In genomic region chr19:36106441-36106840, GRCh38 we compare ENCODE assay signal across 20 cellular contexts. TPM values are rescaled to one million over a fixed set of nuclear protein-coding genes. Genes with fewer than 3 reads are reported as not detected.
DNase-seq lines count a peak whose midpoint lies in the region; ATAC-seq and TF ChIP-seq lines count a peak whose summit lies in the region.
"Had no signal": no experiment of that assay in that cellular context is flagged by ENCODE, and none has a peak within 500 bp of the region (broad histone marks: within the 10 kb centered on the region; RNA-seq: fewer than 3 reads in every experiment).

No MANE protein-coding gene starts in this region.

- TF ChIP-seq EP300 in transverse colon (IDR thresholded peaks at IDR 0.05; ENCODE audit: low read depth) = no peak

- H3K27me3 ChIP-seq in GM23338 (ENCODE audit: insufficient read depth) (no peaks in the 10 kb centered on the region), left ventricle myocardium inferior (ENCODE audit: low read depth) (no peaks in the 10 kb centered on the region), transverse colon (no peaks in the 10 kb centered on the region)

- H2AFZ ChIP-seq in GM23338 = no peak overlapping the region

- no peaks in the 10 kb centered on the region for H3K9me3 Mint-ChIP-seq in activated naive CD4-positive, alpha-beta T cell treated with anti-CD3 and anti-CD28 coated beads, Interleukin-2, amount 50 U/mL, for 72 hours
- H3K9me3 Mint-ChIP-seq in GM23338 = no peaks in the 10 kb centered on the region
- H3K9me3 Mint-ChIP-seq: CD14-positive monocyte, IgD-negative memory B cell had no signal

- ATAC-seq in activated naive CD4-positive, alpha-beta T cell treated with anti-CD3 and anti-CD28 coated beads, Interleukin-2, amount 50 U/mL, for 72 hours = peak in 1 of 2 donors; percentile 8
- ATAC-seq in GM23338 (no peak), HG02970 (IDR thresholded peaks at IDR 0.05; ENCODE audit: low FRiP score, unreplicated experiment) (no peak)

- H3K27ac Mint-ChIP-seq in activated naive CD4-positive, alpha-beta T cell treated with anti-CD3 and anti-CD28 coated beads, Interleukin-2, amount 50 U/mL, for 72 hours = peak overlapping the region; percentile 24 to 81
- H3K27ac Mint-ChIP-seq in GM23338 = peak overlapping the region; percentile 68

- no peaks in the 10 kb centered on the region; the same call in 1 of the 2 replicates for H4K20me1 ChIP-seq in GM23338 (replicated peaks; ENCODE audit: insufficient read depth)

- no peak overlapping the region for H3K4me2 ChIP-seq in GM23338

- no peaks in the 10 kb centered on the region for H3K9me3 ChIP-seq in left ventricle myocardium inferior (replicated peaks)
- no peaks in the 10 kb centered on the region for H3K9me3 ChIP-seq in transverse colon

- no peaks in the 10 kb centered on the region for H3K79me2 ChIP-seq in GM23338 (replicated peaks; ENCODE audit: insufficient read depth)

- H3K9me2 ChIP-seq in GM23338 (ENCODE audit: insufficient read depth) = no peaks in the 10 kb centered on the region

- H3K36me3 ChIP-seq in GM23338 (ENCODE audit: insufficient read depth) (peaks cover 6% of the 10 kb centered on the region; the same call in 1 of the 2 replicates), left ventricle myocardium inferior (peaks cover 33% of the 10 kb centered on the region), transverse colon (no peaks in the 10 kb centered on the region)

- WGBS in transverse colon (ENCODE audit: low coverage in 1 of 2), 2 donors = 89 to 92% methylated on average over 2 to 6 of the region's 6 CpGs

- peaks cover 5% of the 10 kb centered on the region for H3K27me3 Mint-ChIP-seq in GM23338 (ENCODE audit: insufficient read depth, low read depth, poor library complexity)
- H3K27me3 Mint-ChIP-seq: IgD-negative memory B cell had no signal

- peaks cover 7 to 12% of the 10 kb centered on the region in 2 donors for H3K36me3 Mint-ChIP-seq in activated naive CD4-positive, alpha-beta T cell treated with anti-CD3 and anti-CD28 coated beads, Interleukin-2, amount 50 U/mL, for 72 hours
- peaks cover 35% of the 10 kb centered on the region for H3K36me3 Mint-ChIP-seq in GM23338 (ENCODE audit: low read depth)

- peak overlapping the region; percentile 55; the same call in 1 of the 2 replicates for H3K27ac ChIP-seq in GM23338 (ENCODE audit: low read depth)
- peak overlapping the region; percentile 47 for H3K27ac ChIP-seq in VCaP
- H3K27ac ChIP-seq in left ventricle myocardium inferior (replicated peaks) = peak overlapping the region; percentile 69
- no peak overlapping the region for H3K27ac ChIP-seq in transverse colon

- H3K4me3 ChIP-seq in GM23338 = no peak overlapping the region
- no peak overlapping the region for H3K4me3 ChIP-seq in left ventricle myocardium inferior
- no peak overlapping the region for H3K4me3 ChIP-seq in transverse colon

- TF ChIP-seq POLR2A in transverse colon (IDR thresholded peaks at IDR 0.05) = no peak

- H3K4me1 ChIP-seq in GM23338 (ENCODE audit: insufficient read depth) (peaks cover 11% of the 10 kb centered on the region), left ventricle myocardium inferior (peaks cover 39% of the 10 kb centered on the region), transverse colon (no peaks in the 10 kb centered on the region)

- no peak for TF ChIP-seq CTCF in GM23338 (conservative IDR thresholded peaks at IDR 0.05; ENCODE audit: low read depth in 2 of 2)
- no peak for TF ChIP-seq CTCF in VCaP (conservative IDR thresholded peaks at IDR 0.05)
- no peak for TF ChIP-seq CTCF in left ventricle myocardium inferior (IDR thresholded peaks at IDR 0.05; ENCODE audit: borderline replicate concordance)
- TF ChIP-seq CTCF in transverse colon (IDR thresholded peaks at IDR 0.05) = no peak

- H3K4me1 Mint-ChIP-seq in GM23338 = peaks cover 15% of the 10 kb centered on the region
- H3K4me1 Mint-ChIP-seq: CD14-positive monocyte, IgD-negative memory B cell had no signal

- in situ Hi-C loops in transverse colon (cut with MboI; ENCODE audit: low pct_ligation_motif_present in 1 of 4, low pct_unique_long_range_greater_than_20kb in 1 of 4, low sequenced_read_pairs in 3 of 4) = no loop called here

- DNase-seq in activated naive CD4-positive, alpha-beta T cell treated with anti-CD3 and anti-CD28 coated beads, Interleukin-2, amount 50 U/mL, for 72 hours (ENCODE audit: low spot score in 2 of 2) = no peak
- no peak for DNase-seq in activated naive CD4-positive, alpha-beta T cell (lab: John Stamatoyannopoulos, UW)
- DNase-seq in GM23338 (ENCODE audit: low spot score) = no peak
- no peak for DNase-seq in left ventricle myocardium inferior
- DNase-seq in transverse colon = no peak
- DNase-seq in NCI-H1092 (lab: John Stamatoyannopoulos, UW) = no peak
- DNase-seq: ACHN, AML-193, COR-L47, GOT3, NCI-H1417, NCI-H2171, NCI-H446, SIG-M5 had no signal

- intact Hi-C loops in left ventricle myocardium inferior (cut with micrococcal nuclease) = no loop called here
- intact Hi-C loops in transverse colon (cut with DNase I; ENCODE audit: low total_unique reads) = no loop called here

- peaks cover 4% of the 10 kb centered on the region for H3F3A ChIP-seq in GM23338 (replicated peaks; ENCODE audit: low read depth)

- no peak overlapping the region; the same call in 2 of the 3 replicates for H3K4me3 Mint-ChIP-seq in GM23338
- H3K4me3 Mint-ChIP-seq: CD14-positive monocyte had no signal

TF ChIP-seq in GM23338, 12 proteins besides CTCF, POLR2A, EP300 and RAD21 (continues in another document):
- TF ChIP-seq ETS1 (IDR thresholded peaks at IDR 0.05) = no peak

RNA-seq across cellular contexts. Expression of gene OVOL3, which starts 4.5 kb away (rescaled TPM):
- not detected for total RNA-seq in activated naive CD4-positive, alpha-beta T cell treated with anti-CD3 and anti-CD28 coated beads, Interleukin-2, amount 50 U/mL, for 72 hours
- not detected in 2 replicates for total RNA-seq in GM23338 (2014; rRNA removed; shearing (Covaris generic))
- not detected in 2 replicates for polyA plus RNA-seq in GM23338 (2016; fragmentation: Nextera tagmentation; extraction: Ambion mirVana)
- not detected for total RNA-seq in left ventricle myocardium inferior
- not detected for total RNA-seq in transverse colon
- total RNA-seq: Daoy, HT-29 had no signal
- polyA plus RNA-seq: CD14-positive monocyte, IgD-negative memory B cell had no signal

RNA-seq across cellular contexts. Expression of gene POLR2I, which starts 8.2 kb away (rescaled TPM):
- total RNA-seq in activated naive CD4-positive, alpha-beta T cell treated with anti-CD3 and anti-CD28 coated beads, Interleukin-2, amount 50 U/mL, for 72 hours = 10 to 100 TPM; 39.1 to 66.3 TPM
- total RNA-seq in GM23338 (2014; rRNA removed; shearing (Covaris generic)) = 94.0 and 110 TPM in 2 replicates
- polyA plus RNA-seq in GM23338 (2016; fragmentation: Nextera tagmentation; extraction: Ambion mirVana) = 413 and 427 TPM in 2 replicates
- total RNA-seq in left ventricle myocardium inferior = 130 TPM
- 10 to 100 TPM in 3 of 4 donors, not detected in 1; 15.1 to 44.9 (median 44.0) TPM for total RNA-seq in transverse colon

RNA-seq across cellular contexts. Expression of gene TBCB, which starts 8.8 kb away (rescaled TPM):
- total RNA-seq in activated naive CD4-positive, alpha-beta T cell treated with anti-CD3 and anti-CD28 coated beads, Interleukin-2, amount 50 U/mL, for 72 hours = 100 to 1,000 TPM in 1 of 2 donors, 10 to 100 TPM in 1; 94.4 to 107 TPM
- 254 and 275 TPM in 2 replicates for total RNA-seq in GM23338 (2014; rRNA removed; shearing (Covaris generic))
- polyA plus RNA-seq in GM23338 (2016; fragmentation: Nextera tagmentation; extraction: Ambion mirVana) = 277 and 290 TPM in 2 replicates
- total RNA-seq in left ventricle myocardium inferior = 94.9 TPM
- 100 to 1,000 TPM in 2 of 4 donors, 10 to 100 TPM in 2; 82.4 to 175 (median 134) TPM for total RNA-seq in transverse colon

RNA-seq across cellular contexts. Expression of gene CAPNS1, which starts 33.4 kb away (rescaled TPM):
- total RNA-seq in activated naive CD4-positive, alpha-beta T cell treated with anti-CD3 and anti-CD28 coated beads, Interleukin-2, amount 50 U/mL, for 72 hours = 100 to 1,000 TPM; 234 to 377 TPM
- total RNA-seq in GM23338 (2014; rRNA removed; shearing (Covaris generic)) = 112 and 123 TPM in 2 replicates
- polyA plus RNA-seq in GM23338 (2016; fragmentation: Nextera tagmentation; extraction: Ambion mirVana) = 227 and 230 TPM in 2 replicates
- total RNA-seq in left ventricle myocardium inferior (767 TPM), transverse colon (100 to 1,000 TPM; 222 to 304 (median 248) TPM)

RNA-seq across cellular contexts. Expression of gene COX7A1, which starts 45.8 kb away (rescaled TPM):
- not detected for total RNA-seq in activated naive CD4-positive, alpha-beta T cell treated with anti-CD3 and anti-CD28 coated beads, Interleukin-2, amount 50 U/mL, for 72 hours
- total RNA-seq in GM23338 (2014; rRNA removed; shearing (Covaris generic)) = 0.52 TPM in 1 of 2 replicates, not detected in the other
- polyA plus RNA-seq in GM23338 (2016; fragmentation: Nextera tagmentation; extraction: Ambion mirVana) = 5.5 and 6.3 TPM in 2 replicates
- 2,839 TPM for total RNA-seq in left ventricle myocardium inferior
- total RNA-seq in transverse colon = 10 to 100 TPM in 2 of 4 donors, 1 to 10 TPM in 1, not detected in 1; 7.8 to 26.3 (median 11.7) TPM
- total RNA-seq: Daoy, HT-29 had no signal
- polyA plus RNA-seq: CD14-positive monocyte, IgD-negative memory B cell had no signal

Comparison
In these comparisons a context has a peak if more than half of its experiments do, and no peak if none do; other contexts are left out.
1. H3K27ac ChIP-seq: peak in GM23338 (single experiment), VCaP (single experiment) and left ventricle myocardium inferior (single experiment); none in transverse colon (0 of 4).